In genomic region chr4:183097251-183098079, GRCh38 we compare ENCODE assay signal across 8 cellular contexts. TPM values are rescaled to one million over a fixed set of nuclear protein-coding genes. Genes with fewer than 3 reads are reported as not detected.
A peak's percentile ranks its signal among the peaks of the same experiment; 100 is the strongest.
DNase-seq lines count a peak whose midpoint lies in the region; ATAC-seq and TF ChIP-seq lines count a peak whose summit lies in the region.

No MANE protein-coding gene starts in this region.

- H3K4me3 Mint-ChIP-seq in CD4-positive, alpha-beta memory T cell, result peak overlapping the region; percentile 52 to 81 (median 76)
- H3K4me3 Mint-ChIP-seq in activated CD8-positive, alpha-beta T cell treated with anti-CD3 and anti-CD28 coated beads for 36 hours, result no peak overlapping the region

- peak overlapping the region; percentile 85 for H3K9ac ChIP-seq in fibroblast of lung (ENCODE audit: insufficient read depth, low read length)

- H3K36me3 ChIP-seq in CD4-positive, alpha-beta memory T cell (ENCODE audit: insufficient read depth, low read length), result no peaks in the 10 kb centered on the region
- H3K36me3 ChIP-seq in fibroblast of lung (ENCODE audit: control insufficient read depth, insufficient read depth, low read length), result no peaks in the 10 kb centered on the region

- H3K79me2 ChIP-seq in fibroblast of lung (ENCODE audit: control insufficient read depth, insufficient read depth, low read length), result peaks cover 30% of the 10 kb centered on the region

- H3K9me3 Mint-ChIP-seq in CD4-positive, alpha-beta memory T cell, result peaks cover 0 to 5% (median 0%) of the 10 kb centered on the region in 8 donors
- no peaks in the 10 kb centered on the region for H3K9me3 Mint-ChIP-seq in activated CD8-positive, alpha-beta T cell treated with anti-CD3 and anti-CD28 coated beads for 36 hours

- CTCF ChIA-PET in CD4-positive, alpha-beta memory T cell (lab: Charles Lee; ENCODE audit: partially characterized antibody), result interaction anchor here (0.9 to 3.5 kb wide), 5 partner anchors 10 to 532 kb away, joined by 3 to 16 read pairs (median 6); no protein-coding TSS in a partner anchor
- CTCF ChIA-PET in activated CD8-positive, alpha-beta T cell treated with anti-CD3 and anti-CD28 coated beads for 36 hours (lab: Charles Lee), result interaction anchor here (0.6 to 2.3 kb wide), 6 partner anchors 23 to 165 kb away, joined by 3 to 10 read pairs (median 6); no protein-coding TSS in a partner anchor

- peak; percentile 17 for ATAC-seq in activated CD8-positive, alpha-beta T cell treated with anti-CD3 and anti-CD28 coated beads for 36 hours
- ATAC-seq in omental fat pad (ENCODE audit: low FRiP score) (peak; percentile 3), HG03045 (IDR thresholded peaks at IDR 0.05; ENCODE audit: unreplicated experiment) (no peak)

- H2AFZ ChIP-seq in fibroblast of lung (ENCODE audit: low read length), result peak overlapping the region; percentile 29

- peaks cover 14% of the 10 kb centered on the region for H3K4me1 ChIP-seq in CD4-positive, alpha-beta memory T cell (ENCODE audit: insufficient read depth, low read length)
- H3K4me1 ChIP-seq in fibroblast of lung (ENCODE audit: control insufficient read depth, extremely low read depth, insufficient read depth, low read length), result no peaks in the 10 kb centered on the region

- intact Hi-C loops in CD4-positive, alpha-beta memory T cell (cut with micrococcal nuclease), result loop anchor here (2.0 to 5.0 kb wide), 3 partner anchors 85 to 407 kb away; partner anchors contain the start of gene ING2
- intact Hi-C loops in activated CD8-positive, alpha-beta T cell treated with anti-CD3 and anti-CD28 coated beads for 36 hours (cut with micrococcal nuclease), result no loop called here

- H3K27me3 Mint-ChIP-seq in CD4-positive, alpha-beta memory T cell, result peaks cover 0 to 3% of the 10 kb centered on the region in 2 donors
- peaks cover 41% of the 10 kb centered on the region for H3K27me3 Mint-ChIP-seq in activated CD8-positive, alpha-beta T cell treated with anti-CD3 and anti-CD28 coated beads for 36 hours

- H3K27ac Mint-ChIP-seq in CD4-positive, alpha-beta memory T cell, result peak overlapping the region in 6 of 7 donors; percentile 26 to 81 (median 64)
- H3K27ac Mint-ChIP-seq in activated CD8-positive, alpha-beta T cell treated with anti-CD3 and anti-CD28 coated beads for 36 hours, result no peak overlapping the region

- peaks cover 0 to 4% of the 10 kb centered on the region in 2 donors for H3K36me3 Mint-ChIP-seq in CD4-positive, alpha-beta memory T cell
- no peaks in the 10 kb centered on the region for H3K36me3 Mint-ChIP-seq in activated CD8-positive, alpha-beta T cell treated with anti-CD3 and anti-CD28 coated beads for 36 hours (ENCODE audit: low read depth)

- peaks cover 3% of the 10 kb centered on the region for H3K27me3 ChIP-seq in CD4-positive, alpha-beta memory T cell (ENCODE audit: insufficient read depth, low read length)
- no peaks in the 10 kb centered on the region for H3K27me3 ChIP-seq in fibroblast of lung (ENCODE audit: control insufficient read depth, insufficient read depth, low read length)

- no peaks in the 10 kb centered on the region for H3K9me3 ChIP-seq in CD4-positive, alpha-beta memory T cell (ENCODE audit: control insufficient read depth in 1 of 2, low read length in 2 of 2)
- no peaks in the 10 kb centered on the region for H3K9me3 ChIP-seq in fibroblast of lung (ENCODE audit: control insufficient read depth, insufficient read depth, low read depth, low read length)

- no peaks in the 10 kb centered on the region for H4K20me1 ChIP-seq in fibroblast of lung (ENCODE audit: control insufficient read depth, extremely low read depth, insufficient read depth, low read length)

- H3K4me1 Mint-ChIP-seq in CD4-positive, alpha-beta memory T cell, result peaks cover 8 to 36% (median 21%) of the 10 kb centered on the region in 4 donors
- peaks cover 6% of the 10 kb centered on the region for H3K4me1 Mint-ChIP-seq in activated CD8-positive, alpha-beta T cell treated with anti-CD3 and anti-CD28 coated beads for 36 hours (ENCODE audit: low read depth)

- H3K27ac ChIP-seq in CD4-positive, alpha-beta memory T cell (ENCODE audit: low read depth, low read length), result no peak overlapping the region
- peak overlapping the region; percentile 94 for H3K27ac ChIP-seq in fibroblast of lung (ENCODE audit: insufficient read depth, low read length)

- TF ChIP-seq CTCF in activated CD8-positive, alpha-beta T cell treated with anti-CD3 and anti-CD28 coated beads for 36 hours (IDR thresholded peaks at IDR 0.05), result no peak
- no peak for TF ChIP-seq CTCF in fibroblast of lung (conservative IDR thresholded peaks at IDR 0.05 in 1 of 2, IDR thresholded peaks at IDR 0.05 in 1 of 2; ENCODE audit: low read depth in 1 of 2, low read length in 2 of 2)
- TF ChIP-seq CTCF in omental fat pad (IDR thresholded peaks at IDR 0.05), result no peak

- peak overlapping the region in 1 of 2 donors; percentile 52 for H3K4me3 ChIP-seq in CD4-positive, alpha-beta memory T cell (ENCODE audit: low read length in 2 of 2)
- peak overlapping the region in 3 of 4 experiments; percentile 26 to 89 (median 88) for H3K4me3 ChIP-seq in fibroblast of lung (replicated peaks in 1 of 4; ENCODE audit: control extremely low read depth in 1 of 4, insufficient read depth in 1 of 4, low read depth in 3 of 4, low read length in 4 of 4)

- POLR2A ChIA-PET in CD4-positive, alpha-beta memory T cell (lab: Charles Lee; ENCODE audit: partially characterized antibody), result interaction anchor here (0.6 to 3.3 kb wide), 3 partner anchors 179 to 365 kb away, joined by 3 to 12 read pairs (median 5); no protein-coding TSS in a partner anchor
- POLR2A ChIA-PET in activated CD8-positive, alpha-beta T cell treated with anti-CD3 and anti-CD28 coated beads for 36 hours (lab: Charles Lee), result no interaction called here

- DNase-seq in CD4-positive, alpha-beta memory T cell, result peak in 3 of 5 donors; percentile 5 to 18 (median 17)
- no peak for DNase-seq in activated CD8-positive, alpha-beta T cell treated with anti-CD3 and anti-CD28 coated beads for 36 hours
- DNase-seq in fibroblast of lung (ENCODE audit: low read depth in 2 of 2) (peak in 1 of 2 donors; percentile 25), omental fat pad (ENCODE audit: low spot score) (no peak), NCI-H2171 (lab: John Stamatoyannopoulos, UW) (no peak), hippocampal formation (lab: John Stamatoyannopoulos, UW) (no peak), NCI-H2196 treated with DMSO at 0.1 percent for 48 hours (lab: John Stamatoyannopoulos, UW; ENCODE audit: unreplicated experiment) (no peak)

- H3K4me2 ChIP-seq in fibroblast of lung (ENCODE audit: extremely low read depth, insufficient read depth, low read length), result peak overlapping the region; percentile 80

RNA-seq across cellular contexts. Expression of gene WWC2, which starts 1.6 kb away (rescaled TPM):
- 1 to 10 TPM; 7.3 to 7.6 TPM for total RNA-seq in CD4-positive, alpha-beta memory T cell
- polyA plus RNA-seq in CD4-positive, alpha-beta memory T cell, result 1 to 10 TPM; 2.3 to 3.1 TPM
- 1 to 10 TPM; 1.9 TPM for total RNA-seq in activated CD8-positive, alpha-beta T cell treated with anti-CD3 and anti-CD28 coated beads for 36 hours
- 20.8 and 34.0 TPM in 2 replicates for total RNA-seq in fibroblast of lung
- polyA plus RNA-seq in fibroblast of lung, result 25.4 and 31.6 TPM in 2 replicates
- polyA plus RNA-seq in fibroblast of lung (2012), result 17.5 and 22.4 TPM in 2 replicates
- 16.0 and 18.5 TPM in 2 replicates for polyA minus RNA-seq in fibroblast of lung (ENCODE audit: low replicate concordance)
- total RNA-seq in omental fat pad, result 10 to 100 TPM; 33.7 to 48.3 (median 42.9) TPM

Comparison
In these comparisons a context has a peak if more than half of its experiments do, and no peak if none do; other contexts are left out.
1. DNase-seq: peak in CD4-positive, alpha-beta memory T cell (3 of 5); none in activated CD8-positive, alpha-beta T cell treated with anti-CD3 and anti-CD28 coated beads for 36 hours (single experiment), omental fat pad (single experiment), NCI-H2171 (single experiment), hippocampal formation (0 of 2) and NCI-H2196 treated with DMSO at 0.1 percent for 48 hours (single experiment).